Comparison of ENCODE assay signal across 8 cellular contexts in the genomic region with DNA sequence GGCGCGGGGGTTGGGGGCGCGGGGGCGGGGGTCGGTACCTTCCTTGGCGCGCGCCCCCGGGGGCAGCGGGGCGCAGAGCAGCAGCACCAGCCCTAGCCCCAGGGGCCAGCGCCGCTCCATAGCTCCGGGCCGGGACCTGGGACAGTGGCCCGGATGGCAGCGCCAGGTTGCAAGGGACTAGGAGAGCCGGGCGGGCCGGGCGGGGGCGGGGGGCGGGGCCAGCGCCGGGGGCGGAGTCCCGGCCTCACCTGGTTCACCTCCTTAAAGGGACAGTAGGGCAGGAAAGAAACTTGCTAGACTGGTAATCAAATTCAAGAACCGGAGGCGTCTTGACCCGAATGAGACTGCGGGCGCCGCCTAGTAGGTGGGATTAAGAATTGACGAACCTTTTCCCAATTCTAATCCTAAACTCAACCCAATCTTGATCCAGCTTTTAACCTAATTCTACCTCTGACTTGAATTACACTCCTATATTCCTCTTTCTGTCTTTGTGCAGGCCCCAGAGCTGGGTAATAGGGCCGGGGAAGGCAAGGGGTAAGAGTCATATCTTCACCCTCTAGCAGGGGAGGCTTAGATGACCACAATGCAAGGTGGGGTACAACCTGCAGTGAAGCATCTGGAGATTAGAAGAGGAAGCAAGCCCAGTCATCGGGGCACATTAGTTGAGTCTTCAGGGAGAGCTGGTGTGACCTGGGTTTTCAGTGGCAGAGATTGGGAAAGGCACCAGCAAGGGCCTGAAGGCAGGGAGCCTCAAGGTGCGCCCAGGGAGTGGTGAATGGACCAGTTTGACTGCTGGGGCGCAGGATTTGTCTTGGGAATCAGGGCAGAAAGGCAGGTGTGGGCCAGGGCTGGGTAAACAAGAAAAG. TPM values are rescaled to one million over a fixed set of nuclear protein-coding genes. Genes with fewer than 3 reads are reported as not detected.
A peak's percentile ranks its signal among the peaks of the same experiment; 100 is the strongest.
DNase-seq lines count a peak whose midpoint lies in the region; ATAC-seq, FAIRE-seq and TF ChIP-seq lines count a peak whose summit lies in the region.

A gene (minus strand): TSS at position 171 of the 866 bp plus-strand sequence. CDS start 51 bp downstream, at position 120.

- POLR2A ChIA-PET in GM12878 (lab: Charles Lee): no interaction called here

- peaks cover 21 to 35% of the 10 kb centered on the region in 2 donors for H3K4me1 Mint-ChIP-seq in stimulated activated naive B cell treated with anti-CD40 and anti-IgM and Interleukin-4, amounts not matched to agents 10 μg/mL and 1 μg/mL and 100 μg/mL, for 72 hours

- BruUV-seq in GM12878 (replicated peaks; lab: Mats Ljungman, UMichigan): no TSS peak

- H3K36me3 ChIP-seq in OCI-LY3 (replicated peaks; ENCODE audit: low read depth, low read length) (no peaks in the 10 kb centered on the region), GM12878 (ENCODE audit: control insufficient read depth in 2 of 2, insufficient read depth in 2 of 2, low read length in 1 of 2) (no peaks in the 10 kb centered on the region), kidney (ENCODE audit: control insufficient read depth in 1 of 2, insufficient read depth in 2 of 2, low read length in 2 of 2) (no peaks in the 10 kb centered on the region)

- H3K4me2 ChIP-seq in OCI-LY3 (ENCODE audit: low read length): peak within 1 kb of the TSS; percentile 24; the same call in 1 of the 2 replicates
- H3K4me2 ChIP-seq in GM12878 (ENCODE audit: control insufficient read depth, insufficient read depth): peak within 1 kb of the TSS; percentile 73

- H3K27me3 Mint-ChIP-seq in stimulated activated naive B cell treated with anti-CD40 and anti-IgM and Interleukin-4, amounts not matched to agents 10 μg/mL and 1 μg/mL and 100 μg/mL, for 72 hours: peaks cover 42 to 70% of the 10 kb centered on the region in 2 donors

- SMC1A ChIA-PET in GM12878 (lab: Charles Lee; ENCODE audit: uncharacterized antibody, unreplicated experiment): interaction anchor here (1.2 to 2.3 kb wide), 3 partner anchors 13 to 169 kb away, joined by 3 to 6 read pairs (median 4); no protein-coding TSS in a partner anchor

- H3K27ac ChIP-seq in OCI-LY3 (ENCODE audit: low read length): no peak within 1 kb of the TSS
- no peak within 1 kb of the TSS for H3K27ac ChIP-seq in GM12878 (ENCODE audit: control insufficient read depth, insufficient read depth)
- H3K27ac ChIP-seq in kidney (ENCODE audit: low read depth in 2 of 2, low read length in 2 of 2): no peak within 1 kb of the TSS

- TF ChIP-seq RAD21 in GM12878 (IDR thresholded peaks at IDR 0.05; ENCODE audit: insufficient read depth, low read depth, low read length): no peak

- TF ChIP-seq CTCF in OCI-LY3 (IDR thresholded peaks at IDR 0.05; ENCODE audit: low read depth, low read length): peak; percentile 11; the same call in 1 of the 2 replicates
- peak; percentile 19 to 22 (median 21); a peak in 2 of 6 replicates for TF ChIP-seq CTCF in GM12878 (IDR thresholded peaks at IDR 0.05 in 2 of 3, conservative IDR thresholded peaks at IDR 0.05 in 1 of 3; ENCODE audit: control insufficient read depth in 2 of 3, extremely low read depth in 1 of 3, insufficient read depth in 1 of 3, low read depth in 3 of 3, low read length in 3 of 3)
- peak; percentile 59 for TF ChIP-seq CTCF in kidney (IDR thresholded peaks at IDR 0.05; ENCODE audit: borderline replicate concordance, extremely low read depth, insufficient read depth)

- H3K4me1 ChIP-seq in OCI-LY3 (ENCODE audit: low read length) (peaks cover 27% of the 10 kb centered on the region), GM12878 (ENCODE audit: control insufficient read depth, insufficient read depth, low read length) (peaks cover 3% of the 10 kb centered on the region), kidney (ENCODE audit: control insufficient read depth in 1 of 2, insufficient read depth in 1 of 2, low read depth in 1 of 2, low read length in 2 of 2) (peaks cover 7 to 15% of the 10 kb centered on the region in 2 donors)

- intact Hi-C loops in GM12878 (cut with micrococcal nuclease; ENCODE audit: unreplicated experiment): no loop called here
- intact Hi-C loops in kidney (cut with DNase I): no loop called here

- TF ChIP-seq POLR2A in GM12878 (IDR thresholded peaks at IDR 0.05; ENCODE audit: low read depth, low read length): no peak

- DNase-seq in activated gamma-delta T cell treated with Interleukin-2 at 50 U/mL for 16 hours: peak; percentile 38
- no peak for DNase-seq in activated gamma-delta T cell (lab: John Stamatoyannopoulos, UW)
- no peak for DNase-seq in GM12878 (ENCODE audit: low read depth, low spot score)
- DNase-seq in kidney: peak; percentile 83
- DNase-seq in stimulated activated naive B cell treated with anti-CD40 and anti-IgM and Interleukin-4, amounts not matched to agents 10 μg/mL and 1 μg/mL and 100 μg/mL, for 72 hours: no peak

- in situ Hi-C loops in GM12878 (cut with MboI): no loop called here

- RAD21 ChIA-PET in GM12878 (lab: Charles Lee; ENCODE audit: unreplicated experiment): interaction anchor here (2.2 kb wide), 1 partner anchor 169 kb away, joined by 8 read pairs; no protein-coding TSS in a partner anchor

- H3K9me3 ChIP-seq in OCI-LY3 (ENCODE audit: insufficient read depth, low read length) (no peaks in the 10 kb centered on the region), GM12878 (replicated peaks; ENCODE audit: control insufficient read depth, insufficient read depth, low read length) (no peaks in the 10 kb centered on the region), kidney (ENCODE audit: control insufficient read depth in 1 of 2, low read length in 2 of 2) (no peaks in the 10 kb centered on the region)

- H3K79me2 ChIP-seq in OCI-LY3 (ENCODE audit: low read length): no peaks in the 10 kb centered on the region
- no peaks in the 10 kb centered on the region for H3K79me2 ChIP-seq in GM12878 (ENCODE audit: control insufficient read depth, insufficient read depth, low read length)

- H3K27ac Mint-ChIP-seq in stimulated activated naive B cell treated with anti-CD40 and anti-IgM and Interleukin-4, amounts not matched to agents 10 μg/mL and 1 μg/mL and 100 μg/mL, for 72 hours: peak within 1 kb of the TSS; percentile 44

- H3K4me3 Mint-ChIP-seq in stimulated activated naive B cell treated with anti-CD40 and anti-IgM and Interleukin-4, amounts not matched to agents 10 μg/mL and 1 μg/mL and 100 μg/mL, for 72 hours: peak within 1 kb of the TSS; percentile 50 to 69

- no peak within 1 kb of the TSS for H2AFZ ChIP-seq in OCI-LY3 (ENCODE audit: low read depth, low read length)
- H2AFZ ChIP-seq in GM12878 (ENCODE audit: control insufficient read depth, low read depth, low read length): no peak within 1 kb of the TSS

- no peak within 1 kb of the TSS for H3K4me3 ChIP-seq in OCI-LY3 (ENCODE audit: low read length)
- H3K4me3 ChIP-seq in GM12878: no peak within 1 kb of the TSS
- H3K4me3 ChIP-seq in kidney (ENCODE audit: low read length in 2 of 2): peak within 1 kb of the TSS; percentile 64 to 66

- no peak for FAIRE-seq in GM12878 (lab: Jason Lieb, UNC)
- FAIRE-seq in kidney (lab: Jason Lieb, UNC): no peak

- H3K9ac ChIP-seq in OCI-LY3 (ENCODE audit: low read length) (no peak within 1 kb of the TSS), GM12878 (ENCODE audit: control insufficient read depth, insufficient read depth, low read length) (no peak within 1 kb of the TSS), kidney (ENCODE audit: low read length in 2 of 2) (peak within 1 kb of the TSS; percentile 56 to 70)

- no peak for TF ChIP-seq EP300 in GM12878 (IDR thresholded peaks at IDR 0.05; ENCODE audit: borderline replicate concordance in 1 of 2, control insufficient read depth in 1 of 2, low read depth in 2 of 2, low read length in 2 of 2)

- H4K20me1 ChIP-seq in OCI-LY3 (ENCODE audit: insufficient read depth, low read length) (no peaks in the 10 kb centered on the region), GM12878 (ENCODE audit: control insufficient read depth, insufficient read depth) (no peaks in the 10 kb centered on the region)

- 20% methylated on average over 11 of the region's 39 CpGs for WGBS in GM12878 (ENCODE audit: insufficient coverage, insufficient replicate concordance, low lambda C conversion rate, missing lambda C conversion rate)

- no peaks in the 10 kb centered on the region for H3K36me3 Mint-ChIP-seq in stimulated activated naive B cell treated with anti-CD40 and anti-IgM and Interleukin-4, amounts not matched to agents 10 μg/mL and 1 μg/mL and 100 μg/mL, for 72 hours

- H3K9me3 Mint-ChIP-seq in stimulated activated naive B cell treated with anti-CD40 and anti-IgM and Interleukin-4, amounts not matched to agents 10 μg/mL and 1 μg/mL and 100 μg/mL, for 72 hours: no peaks in the 10 kb centered on the region

- H3K27me3 ChIP-seq in OCI-LY3 (ENCODE audit: low read depth, low read length): peaks cover 53% of the 10 kb centered on the region
- peaks cover 0 to 4% of the 10 kb centered on the region in 2 experiments; a peak in 2 of 4 replicates for H3K27me3 ChIP-seq in GM12878 (replicated peaks in 1 of 2; ENCODE audit: control insufficient read depth in 2 of 2, insufficient read depth in 2 of 2, low read length in 1 of 2)

- ATAC-seq in GM12878 (peak; percentile 52), HG03565 (IDR thresholded peaks at IDR 0.05; ENCODE audit: unreplicated experiment) (no peak), HG02678 (IDR thresholded peaks at IDR 0.05; ENCODE audit: unreplicated experiment) (no peak)
- ATAC-seq in stimulated activated naive B cell treated with anti-CD40 and anti-IgM and Interleukin-4, amounts not matched to agents 10 μg/mL and 1 μg/mL and 100 μg/mL, for 72 hours (replicated peaks): peak; percentile 47 to 62

- CTCF ChIA-PET in GM12878 (lab: Yijun Ruan, JAX): interaction anchor here (1.0 kb wide), 1 partner anchor 169 kb away, joined by 3 read pairs; no protein-coding TSS in a partner anchor

TF ChIP-seq in GM12878, 131 proteins besides CTCF, POLR2A, EP300 and RAD21 (continues in another document):
- TF ChIP-seq TBL1XR1 (IDR thresholded peaks at IDR 0.05; ENCODE audit: low read depth, low read length): no peak

RNA-seq across cellular contexts. Expression of the gene that starts here (rescaled TPM):
- not detected in 2 replicates for total RNA-seq in GM12878 (2013; cell fraction: nucleolus; rRNA removed)
- total RNA-seq in GM12878 (2014; rRNA removed) (not detected in 2 replicates), GM12878 (2014; rRNA removed; fragmentation: Illumina TruSeq; extraction: Trizol) (not detected in 2 replicates), GM12878 (2021) (0.21 and 0.29 TPM in 2 replicates), kidney (22.3 TPM)
- not detected for polyA plus RNA-seq in GM12878 (2011; ENCODE audit: low read depth)
- polyA plus RNA-seq in GM12878 (2011; rRNA removed) (0.11 and 0.13 TPM in 2 replicates), GM12878 (2014; fragmentation: Illumina TruSeq; extraction: Trizol) (not detected in 2 replicates), GM12878 (2014; fragmentation: Nextera tagmentation; extraction: Ambion mirVana) (not detected), GM12878 (2014; rRNA removed) (not detected in 2 replicates), GM12878 (2016; fragmentation: Nextera tagmentation; extraction: Ambion mirVana) (under 1 TPM; 0.28 to 0.35 TPM), kidney (ENCODE audit: insufficient read depth, low read depth, low replicate concordance) (6.9 TPM)
- polyA plus RNA-seq in GM12878 (2011; cell fraction: cytosol; rRNA removed): 0.03 and 0.04 TPM in 2 replicates
- 0.21 and 0.32 TPM in 2 replicates for polyA plus RNA-seq in GM12878 (2011; cell fraction: nucleus; rRNA removed)
- 0.69 and 1.2 TPM in 2 replicates for polyA plus RNA-seq in GM12878 (2012)
- polyA minus RNA-seq in GM12878 (2011; rRNA and poly(A)+ RNA removed): 0.37 TPM in 1 of 2 replicates, not detected in the other
- polyA minus RNA-seq in GM12878 (2011; cell fraction: cytosol; rRNA and poly(A)+ RNA removed): not detected in 2 replicates
- polyA minus RNA-seq in GM12878 (2011; cell fraction: nucleus; rRNA and poly(A)+ RNA removed): not detected in 2 replicates

Comparison
In these comparisons a context has a peak if more than half of its experiments do, and no peak if none do; other contexts are left out.
1. RNA of the gene that starts here (total RNA-seq): 22.3 TPM in kidney (single experiment); 0.21 to 0.29 TPM in GM12878; every median in the first group is over 10 times any median in the second.
2. DNase-seq: peak in activated gamma-delta T cell treated with Interleukin-2 at 50 U/mL for 16 hours (single experiment) and kidney (single experiment); none in activated gamma-delta T cell (single experiment), GM12878 (single experiment) and stimulated activated naive B cell treated with anti-CD40 and anti-IgM and Interleukin-4, amounts not matched to agents 10 μg/mL and 1 μg/mL and 100 μg/mL, for 72 hours (single experiment).
3. H3K4me3 ChIP-seq: peak in kidney (2 of 2); none in OCI-LY3 (single experiment) and GM12878 (single experiment).
4. H3K9ac ChIP-seq: peak in kidney (2 of 2); none in OCI-LY3 (single experiment) and GM12878 (single experiment).
5. ATAC-seq: peak in GM12878 (single experiment) and stimulated activated naive B cell treated with anti-CD40 and anti-IgM and Interleukin-4, amounts not matched to agents 10 μg/mL and 1 μg/mL and 100 μg/mL, for 72 hours (2 of 2); none in HG03565 (single experiment) and HG02678 (single experiment).
6. Peak in every context shown above with its lines, with median percentiles within 50 percentile points of each other: CTCF ChIP-seq.